In genomic region chr14:105532735-105533141, GRCh38 we compare ENCODE assay signal across 8 cellular contexts. TPM values are rescaled to one million over a fixed set of nuclear protein-coding genes. Genes with fewer than 3 reads are reported as not detected.
A peak's percentile ranks its signal among the peaks of the same experiment; 100 is the strongest.
DNase-seq lines count a peak whose midpoint lies in the region; ATAC-seq and TF ChIP-seq lines count a peak whose summit lies in the region.

No MANE protein-coding gene starts in this region.

- TF ChIP-seq POLR2A in GM18505 (IDR thresholded peaks at IDR 0.05; ENCODE audit: borderline replicate concordance, extremely low read depth, insufficient read depth, insufficient read length): no peak

- H3K27me3 Mint-ChIP-seq in endothelial cell (ENCODE audit: unreplicated experiment) (peaks cover 21% of the 10 kb centered on the region), T-cell (peaks cover 0 to 7% of the 10 kb centered on the region in 2 donors)

- H3K27ac Mint-ChIP-seq in endothelial cell (ENCODE audit: unreplicated experiment) (no peak overlapping the region), T-cell (no peak overlapping the region)

- CTCF ChIA-PET in T-cell (lab: Charles Lee): interaction anchor here (0.6 to 1.5 kb wide), 2 partner anchors 124 to 162 kb away, joined by 4 read pairs; no protein-coding TSS in a partner anchor

- H3K4me1 Mint-ChIP-seq in endothelial cell (ENCODE audit: unreplicated experiment) (no peaks in the 10 kb centered on the region), T-cell (peaks cover 2 to 34% (median 9%) of the 10 kb centered on the region in 3 donors)

- H3K4me3 Mint-ChIP-seq in endothelial cell (ENCODE audit: unreplicated experiment) (no peak overlapping the region), T-cell (no peak overlapping the region)

- TF ChIP-seq CTCF in endothelial cell (IDR thresholded peaks at IDR 0.05; ENCODE audit: unreplicated experiment): no peak

- POLR2A ChIA-PET in T-cell (lab: Charles Lee): interaction anchor here in 1 of 2 donors (0.5 kb wide), 1 partner anchor 17 kb away, joined by 3 read pairs; no protein-coding TSS in a partner anchor

- ATAC-seq in GM18505 (IDR thresholded peaks at IDR 0.05; ENCODE audit: unreplicated experiment): no peak
- no peak for ATAC-seq in HG03097 (IDR thresholded peaks at IDR 0.05; ENCODE audit: low FRiP score, unreplicated experiment)
- ATAC-seq in T-cell (replicated peaks in 1 of 4): no peak

- peak; percentile 99 for DNase-seq in 8988T
- peak; percentile 65 for DNase-seq in GM03348 (ENCODE audit: low spot score)
- DNase-seq in NAMALWA (ENCODE audit: low spot score): peak; percentile 71
- DNase-seq in endothelial cell (ENCODE audit: low spot score): peak; percentile 43
- DNase-seq in NCI-H510A (lab: John Stamatoyannopoulos, UW): no peak
- no peak for DNase-seq in T-cell

- no peaks in the 10 kb centered on the region for H3K9me3 Mint-ChIP-seq in endothelial cell (ENCODE audit: unreplicated experiment)
- H3K9me3 Mint-ChIP-seq in T-cell: no peaks in the 10 kb centered on the region

- peaks cover 4% of the 10 kb centered on the region for H3K36me3 Mint-ChIP-seq in endothelial cell (ENCODE audit: low read depth, unreplicated experiment)
- no peaks in the 10 kb centered on the region for H3K36me3 Mint-ChIP-seq in T-cell

RNA-seq across cellular contexts. Expression of gene TMEM121, which starts 6.4 kb away (rescaled TPM):
- total RNA-seq in endothelial cell (ENCODE audit: unreplicated experiment): 1.6 TPM
- total RNA-seq in T-cell: 1 to 10 TPM; 1.8 to 6.7 (median 4.0) TPM

RNA-seq across cellular contexts. Expression of gene TEDC1, which starts 41.7 kb away (rescaled TPM):
- total RNA-seq in endothelial cell (ENCODE audit: unreplicated experiment): 11.5 TPM
- total RNA-seq in T-cell: 100 to 1,000 TPM in 1 of 5 donors, 10 to 100 TPM in 4; 32.8 to 186 (median 37.5) TPM

RNA-seq across cellular contexts. Expression of gene CRIP1, which starts 46.1 kb away (rescaled TPM):
- total RNA-seq in endothelial cell (ENCODE audit: unreplicated experiment): 2.5 TPM
- total RNA-seq in T-cell: 100 to 1,000 TPM; 224 to 477 (median 329) TPM

RNA-seq across cellular contexts. Expression of gene CRIP2, which starts 58.1 kb away (rescaled TPM):
- total RNA-seq in endothelial cell (ENCODE audit: unreplicated experiment) (67.4 TPM), T-cell (10 to 100 TPM in 4 of 5 donors, 1 to 10 TPM in 1; 6.4 to 38.7 (median 19.7) TPM)

Comparison
In these comparisons a context has a peak if more than half of its experiments do, and no peak if none do; other contexts are left out.
1. DNase-seq: peak in 8988T (single experiment), GM03348 (single experiment), NAMALWA (single experiment) and endothelial cell (single experiment); none in NCI-H510A (single experiment) and T-cell (0 of 34).
2. RNA of gene CRIP1, which starts 46.1 kb away (total RNA-seq): 224 to 477 TPM in T-cell; 2.5 TPM in endothelial cell (single experiment); every median in the first group is over 10 times any median in the second.